ENCODE assay signal across 1 cellular context in genomic region chr15:88563638-88564037, GRCh38.
A peak's percentile ranks its signal among the peaks of the same experiment; 100 is the strongest.
TF ChIP-seq lines count a peak whose summit lies in the region.

No MANE protein-coding gene starts in this region.

TF ChIP-seq in K562, 482 proteins besides CTCF, POLR2A, EP300 and RAD21 (continued from another document and continues in another):
- no peak for TF ChIP-seq MGA (IDR thresholded peaks at IDR 0.05)
- no peak for TF ChIP-seq FOXJ2 (tag; IDR thresholded peaks at IDR 0.05)
- no peak for TF ChIP-seq POLR2H (tag; IDR thresholded peaks at IDR 0.05; ENCODE audit: low read depth)
- no peak for TF ChIP-seq HMGN3 (IDR thresholded peaks at IDR 0.05; ENCODE audit: borderline replicate concordance, extremely low read depth, insufficient read length, low read depth, low read length)
- no peak for TF ChIP-seq ZNF444 (CRISPR knock-in tag; IDR thresholded peaks at IDR 0.05)
- TF ChIP-seq NFIC (IDR thresholded peaks at IDR 0.05): no peak; the same call in 1 of the 2 replicates
- TF ChIP-seq GABPB1 (CRISPR knock-in tag; IDR thresholded peaks at IDR 0.05): no peak
- TF ChIP-seq ETV6 (IDR thresholded peaks at IDR 0.05; ENCODE audit: borderline replicate concordance in 1 of 2, low read depth in 2 of 2, low read length in 1 of 2): peak; percentile 84 to 93; a peak in 3 of 4 replicates
- TF ChIP-seq ETV6 (CRISPR knock-in tag; IDR thresholded peaks at IDR 0.05; ENCODE audit: borderline replicate concordance): no peak
- no peak for TF ChIP-seq TGIF2 (CRISPR knock-in tag; IDR thresholded peaks at IDR 0.05)
- no peak for TF ChIP-seq ZNF217 (CRISPR knock-in tag; IDR thresholded peaks at IDR 0.05)
- no peak for TF ChIP-seq KDM4B (IDR thresholded peaks at IDR 0.05; ENCODE audit: borderline replicate concordance in 2 of 2, low read depth in 1 of 2)
- TF ChIP-seq FOS (IDR thresholded peaks at IDR 0.05; ENCODE audit: extremely low read depth, insufficient read length): peak; percentile 33
- no peak for TF ChIP-seq BCLAF1 (IDR thresholded peaks at IDR 0.05; ENCODE audit: borderline replicate concordance in 1 of 2, control insufficient read depth in 1 of 2, low read depth in 2 of 2, low read length in 1 of 2)
- TF ChIP-seq YBX1 (IDR thresholded peaks at IDR 0.05): no peak
- no peak for TF ChIP-seq SMC3 (conservative IDR thresholded peaks at IDR 0.05; ENCODE audit: insufficient read depth, low read depth, low read length)
- TF ChIP-seq CREB5 (CRISPR knock-in tag; IDR thresholded peaks at IDR 0.05): no peak
- TF ChIP-seq RNF2 (IDR thresholded peaks at IDR 0.05): no peak
- no peak for TF ChIP-seq ZNF23 (CRISPR knock-in tag; IDR thresholded peaks at IDR 0.05)
- no peak for TF ChIP-seq KAT2B (IDR thresholded peaks at IDR 0.05; ENCODE audit: low read depth, low read length)
- no peak for TF ChIP-seq FOXJ3 (CRISPR knock-in tag; IDR thresholded peaks at IDR 0.05)
- TF ChIP-seq ZNF764 (CRISPR knock-in tag; IDR thresholded peaks at IDR 0.05; ENCODE audit: low read depth): no peak
- no peak for TF ChIP-seq ATF4 (CRISPR knock-in tag; IDR thresholded peaks at IDR 0.05)
- TF ChIP-seq MIER1 (IDR thresholded peaks at IDR 0.05; ENCODE audit: low read depth): no peak
- TF ChIP-seq SNRNP70 (optimal IDR thresholded peaks at IDR 0.05; ENCODE audit: low read depth, low read length): no peak
- no peak for TF ChIP-seq FIP1L1 (IDR thresholded peaks at IDR 0.05; ENCODE audit: low read depth, low read length, poor library complexity, severe bottlenecking)
- peak; percentile 47; the same call in 1 of the 2 replicates for TF ChIP-seq TOE1 (IDR thresholded peaks at IDR 0.05; ENCODE audit: borderline replicate concordance)
- TF ChIP-seq TOE1 (CRISPR knock-in tag; IDR thresholded peaks at IDR 0.05; ENCODE audit: borderline replicate concordance, low read depth): no peak
- TF ChIP-seq FOXP1 (CRISPR knock-in tag; IDR thresholded peaks at IDR 0.05): no peak
- no peak for TF ChIP-seq NCOA2 (IDR thresholded peaks at IDR 0.05; ENCODE audit: partially characterized antibody in 2 of 2)
- TF ChIP-seq HDAC3 (IDR thresholded peaks at IDR 0.05; ENCODE audit: borderline replicate concordance, partially characterized antibody): no peak
- TF ChIP-seq MYNN (IDR thresholded peaks at IDR 0.05): peak; percentile 75; the same call in 1 of the 2 replicates
- TF ChIP-seq MYNN (CRISPR knock-in tag; IDR thresholded peaks at IDR 0.05): no peak
- TF ChIP-seq MCM5 (IDR thresholded peaks at IDR 0.05; ENCODE audit: low read depth): no peak
- TF ChIP-seq ZNF12 (CRISPR knock-in tag; IDR thresholded peaks at IDR 0.05): no peak
- TF ChIP-seq ZNF76 (CRISPR knock-in tag; IDR thresholded peaks at IDR 0.05; ENCODE audit: borderline replicate concordance): no peak
- no peak for TF ChIP-seq BRF2 (IDR thresholded peaks at IDR 0.05; ENCODE audit: borderline replicate concordance, insufficient read depth, insufficient read length)
- TF ChIP-seq ZBTB43 (CRISPR knock-in tag; IDR thresholded peaks at IDR 0.05): no peak
- no peak for TF ChIP-seq E2F4 (CRISPR knock-in tag; IDR thresholded peaks at IDR 0.05; ENCODE audit: low read depth)
- TF ChIP-seq HNRNPK (IDR thresholded peaks at IDR 0.05; ENCODE audit: low read depth, low read length, poor library complexity, severe bottlenecking): no peak
- TF ChIP-seq TSC22D4 (tag; IDR thresholded peaks at IDR 0.05): no peak
- no peak for TF ChIP-seq MED1 (CRISPR knock-in tag; IDR thresholded peaks at IDR 0.05; ENCODE audit: borderline replicate concordance)
- TF ChIP-seq HDAC8 (tag; IDR thresholded peaks at IDR 0.05): no peak
- no peak for TF ChIP-seq TCF7 (IDR thresholded peaks at IDR 0.05; ENCODE audit: borderline replicate concordance)
- peak in 1 of 2 experiments; percentile 95; a peak in 2 of 4 replicates for TF ChIP-seq RCOR1 (IDR thresholded peaks at IDR 0.05; ENCODE audit: borderline replicate concordance in 1 of 2, low read depth in 2 of 2, low read length in 2 of 2)
